14 cellular contexts compared by ENCODE assay signal in the genomic region with DNA sequence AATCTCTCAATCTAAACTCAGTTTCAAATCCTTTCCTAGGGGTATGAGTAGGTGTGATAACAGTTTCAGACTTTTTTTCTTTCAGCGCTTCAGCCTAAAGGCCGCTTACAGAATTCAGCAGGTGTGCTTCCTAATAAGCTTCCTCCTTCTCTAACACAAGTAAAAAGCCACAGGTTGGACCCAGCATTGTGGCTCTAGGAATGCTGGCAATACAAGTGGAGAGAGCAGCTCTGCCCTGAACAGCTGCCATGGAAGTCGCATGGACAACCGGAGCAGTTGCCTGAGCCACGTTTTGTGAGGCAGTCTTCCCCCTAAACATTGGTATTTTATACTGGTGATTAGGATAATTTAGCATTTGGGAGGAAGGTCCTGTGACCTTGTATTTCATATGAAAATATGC.
DNase-seq lines count a peak whose midpoint lies in the region; ATAC-seq and TF ChIP-seq lines count a peak whose summit lies in the region.
"Had no signal": no experiment of that assay in that cellular context is flagged by ENCODE, and none has a peak within 500 bp of the region (broad histone marks: within the 10 kb centered on the region; RNA-seq: fewer than 3 reads in every experiment).

No MANE protein-coding gene starts in this region.

- TF ChIP-seq CTCF in right atrium auricular region (IDR thresholded peaks at IDR 0.05) (no peak), stomach (IDR thresholded peaks at IDR 0.05) (no peak)

- no peak overlapping the region for H3K27ac ChIP-seq in right atrium auricular region
- H3K27ac ChIP-seq in stomach: no peak overlapping the region

- H3K27me3 ChIP-seq in right atrium auricular region (no peaks in the 10 kb centered on the region), stomach (no peaks in the 10 kb centered on the region)

- 88 to 93% (median 91%) methylated on average over 5 of the region's 5 CpGs for WGBS in stomach, 5 donors

- no peaks in the 10 kb centered on the region for H3K36me3 ChIP-seq in right atrium auricular region
- H3K36me3 ChIP-seq in stomach: no peaks in the 10 kb centered on the region

- H3K4me1 ChIP-seq in right atrium auricular region: peaks cover 0 to 12% of the 10 kb centered on the region in 2 donors
- peaks cover 0 to 41% (median 16%) of the 10 kb centered on the region in 4 donors for H3K4me1 ChIP-seq in stomach

- DNase-seq in Right ventricle myocardium superior: no peak
- DNase-seq in right atrium auricular region (ENCODE audit: low spot score): no peak
- peak; percentile 33 for DNase-seq in NCI-H2107 (lab: John Stamatoyannopoulos, UW)
- DNase-seq in cerebellum (ENCODE audit: low spot score): peak; percentile 35
- no peak for DNase-seq in stimulated activated naive CD8-positive, alpha-beta T cell treated with anti-CD3 and anti-CD28 coated beads, Interleukin-15, Interleukin-2, amounts not matched to agents 100 U/mL and 50 U/mL, for 24 hours
- no peak for DNase-seq in activated CD4-positive, alpha-beta T cell treated with anti-CD3 and anti-CD28 coated beads, Interleukin-2, amount 50 U/mL, for 48 hours
- no peak for DNase-seq in stomach
- DNase-seq: CD4-positive, alpha-beta memory T cell; HCEC 1CT; MV-4-11; NCI-H1417 treated with DMSO at 0.1 percent for 48 hours; NCI-H2171 treated with DMSO at 0.1 percent for 48 hours; NCI-H82; SIG-M5 had no signal

- H3K4me3 ChIP-seq in right atrium auricular region (no peak overlapping the region), stomach (no peak overlapping the region)

- intact Hi-C loops in Right ventricle myocardium superior (cut with DNase I): no loop called here
- intact Hi-C loops in stomach (cut with DNase I; ENCODE audit: low total_unique reads): no loop called here

- ATAC-seq in Right ventricle myocardium superior (ENCODE audit: poor library complexity): peak; percentile 55
- ATAC-seq in stimulated activated naive CD8-positive, alpha-beta T cell treated with anti-CD3 and anti-CD28 coated beads, Interleukin-15, Interleukin-2, amounts not matched to agents 100 U/mL and 50 U/mL, for 24 hours: no peak

- H3K9me3 ChIP-seq in right atrium auricular region (no peaks in the 10 kb centered on the region), stomach (no peaks in the 10 kb centered on the region)

- no peak for TF ChIP-seq POLR2A in stomach (IDR thresholded peaks at IDR 0.05)

- TF ChIP-seq EP300 in stomach (IDR thresholded peaks at IDR 0.05): no peak

Comparison
In these comparisons a context has a peak if more than half of its experiments do, and no peak if none do; other contexts are left out.
1. DNase-seq: peak in NCI-H2107 (single experiment) and cerebellum (single experiment); none in Right ventricle myocardium superior (single experiment), right atrium auricular region (single experiment), stimulated activated naive CD8-positive, alpha-beta T cell treated with anti-CD3 and anti-CD28 coated beads, Interleukin-15, Interleukin-2, amounts not matched to agents 100 U/mL and 50 U/mL, for 24 hours (single experiment), activated CD4-positive, alpha-beta T cell treated with anti-CD3 and anti-CD28 coated beads, Interleukin-2, amount 50 U/mL, for 48 hours (0 of 2) and stomach (single experiment).